22 cellular contexts compared by ENCODE assay signal in the genomic region with DNA sequence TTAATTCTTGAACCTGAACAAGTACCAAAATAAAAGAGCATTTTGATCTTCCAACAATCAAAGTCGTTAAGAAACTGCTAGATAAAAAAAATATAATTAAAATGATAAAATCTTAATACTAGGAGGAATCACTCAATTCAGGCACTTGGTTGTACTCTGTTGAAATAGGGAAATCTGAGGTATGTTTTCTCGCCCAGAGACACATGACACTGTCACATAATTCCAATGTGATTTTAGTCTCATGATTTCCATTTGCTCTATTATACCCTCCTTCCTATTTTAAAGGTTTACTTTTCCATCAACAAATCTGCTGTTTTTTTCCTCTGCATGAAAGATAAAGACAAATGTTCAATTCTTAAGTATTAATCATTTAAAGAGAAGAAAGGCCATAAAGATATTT.
"Had no signal": no experiment of that assay in that cellular context is flagged by ENCODE, and none has a peak within 500 bp of the region (broad histone marks: within the 10 kb centered on the region; RNA-seq: fewer than 3 reads in every experiment).

No MANE protein-coding gene starts in this region.

- H3K9me3 Mint-ChIP-seq: activated B cell treated with CpG ODN at 0.5 μM for 24 hours; activated CD4-positive, alpha-beta T cell treated with anti-CD3 and anti-CD28 coated beads, Interleukin-2, amount 10 ng/mL, durations not matched to agents 24 days and 14 days; activated T-helper 1 cell treated with anti-CD3 and anti-CD28 coated beads, Interleukin-12 subunit alpha, Interleukin-12 subunit beta, Interleukin-2, Interleukin-4 antibody, amounts not matched to agents 30 ng/mL and 10 ng/mL and 1 ng/mL, durations not matched to agents 14 hours and 24 hours and 36 hours; brain had no signal

- H3K27ac Mint-ChIP-seq: activated B cell treated with CpG ODN at 0.5 μM for 24 hours; activated CD4-positive, alpha-beta T cell treated with anti-CD3 and anti-CD28 coated beads, Interleukin-2, amount 10 ng/mL, durations not matched to agents 24 days and 14 days; activated T-helper 1 cell treated with anti-CD3 and anti-CD28 coated beads, Interleukin-12 subunit alpha, Interleukin-12 subunit beta, Interleukin-2, Interleukin-4 antibody, amounts not matched to agents 30 ng/mL and 10 ng/mL and 1 ng/mL, durations not matched to agents 14 hours and 24 hours and 36 hours; brain had no signal

- H3K27me3 Mint-ChIP-seq: activated B cell treated with CpG ODN at 0.5 μM for 24 hours; activated CD4-positive, alpha-beta T cell treated with anti-CD3 and anti-CD28 coated beads, Interleukin-2, amount 10 ng/mL, durations not matched to agents 24 days and 14 days; activated naive CD8-positive, alpha-beta T cell; brain had no signal

- H3K4me3 Mint-ChIP-seq: activated B cell treated with CpG ODN at 0.5 μM for 24 hours; activated CD4-positive, alpha-beta T cell treated with anti-CD3 and anti-CD28 coated beads, Interleukin-2, amount 10 ng/mL, durations not matched to agents 24 days and 14 days; activated naive CD8-positive, alpha-beta T cell; activated T-helper 1 cell treated with anti-CD3 and anti-CD28 coated beads, Interleukin-12 subunit alpha, Interleukin-12 subunit beta, Interleukin-2, Interleukin-4 antibody, amounts not matched to agents 30 ng/mL and 10 ng/mL and 1 ng/mL, durations not matched to agents 14 hours and 24 hours and 36 hours; brain had no signal

- DNase-seq: activated B cell treated with CpG ODN at 0.5 μM for 24 hours; activated CD4-positive, alpha-beta T cell treated with anti-CD3 and anti-CD28 coated beads for 1 hour; activated CD4-positive, alpha-beta T cell treated with anti-CD3 and anti-CD28 coated beads, Interleukin-2, amount 10 ng/mL, durations not matched to agents 24 days and 14 days; activated CD4-positive, alpha-beta T cell treated with anti-CD3 and anti-CD28 coated beads, Interleukin-2, amount 50 U/mL, for 48 hours; activated CD8-positive, alpha-beta memory T cell treated with anti-CD3 and anti-CD28 coated beads for 24 hours; activated effector memory CD4-positive, alpha-beta T cell treated with anti-CD3 and anti-CD28 coated beads, Interleukin-2, amount 50 U/mL, for 16 hours; activated naive CD4-positive, alpha-beta T cell treated with Interleukin-2 at 50 U/mL for 16 hours; amygdala; KG1; NCI-H1092; NCI-H1417; NCI-H2029 treated with DMSO at 0.1 percent for 48 hours; NCI-H345; NCI-H510A; NCI-H526 treated with DMSO at 0.1 percent for 48 hours; NCI-H82; SIG-M5; SW 1271 had no signal

- H3K4me3 ChIP-seq: SK-N-MC had no signal

- H3K27ac ChIP-seq: SK-N-MC had no signal
